9 cellular contexts compared by ENCODE assay signal in the genomic region with DNA sequence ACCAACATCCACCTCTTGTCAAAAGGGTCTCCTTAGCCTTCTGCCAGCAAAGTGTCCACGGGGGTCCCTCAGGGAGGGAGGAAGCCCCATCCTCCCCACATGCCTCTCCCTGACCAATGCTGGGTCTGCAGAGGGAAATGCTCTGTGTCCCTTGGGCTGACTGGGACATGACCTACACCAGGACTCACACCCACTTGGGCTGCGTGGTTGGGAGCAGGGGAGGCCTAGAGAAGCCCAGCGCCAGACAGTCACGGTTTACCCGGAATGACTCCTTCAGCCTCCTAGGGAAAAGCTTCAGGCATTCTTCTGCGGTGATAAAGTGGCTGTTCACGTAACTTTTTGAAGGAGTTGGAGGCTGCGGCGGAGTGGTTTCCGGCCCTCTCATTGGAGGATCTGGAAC.
"Had no signal": no experiment of that assay in that cellular context is flagged by ENCODE, and none has a peak within 500 bp of the region (broad histone marks: within the 10 kb centered on the region; RNA-seq: fewer than 3 reads in every experiment).

No MANE protein-coding gene starts in this region.

- H3K4me3 ChIP-seq: GM23248, GM23338, HAP-1 had no signal

- H3K9me3 ChIP-seq: HAP-1 had no signal

- H3K9me3 Mint-ChIP-seq: GM23338, H9 had no signal

- H3K27ac ChIP-seq: GM23248 had no signal

- H3K4me1 ChIP-seq: HAP-1 had no signal

- H3K36me3 ChIP-seq: HAP-1 had no signal

- DNase-seq: GM23248, GOT3, H7, H9, HCEC 1CT, HFFc6 had no signal

- H3K4me3 Mint-ChIP-seq: GM23338, H9, HFFc6 had no signal

- H3K27ac Mint-ChIP-seq: GM23338, H9, HFFc6 had no signal

- ATAC-seq: GM23338, HCT116 had no signal
